1 cellular context compared by ENCODE assay signal in genomic region chr12:71756054-71756675, GRCh38.
TF ChIP-seq lines count a peak whose summit lies in the region.

No MANE protein-coding gene starts in this region.

TF ChIP-seq in GM23338, 12 proteins besides CTCF, POLR2A, EP300 and RAD21 (continued from another document):
- TF ChIP-seq, protein P1, sequence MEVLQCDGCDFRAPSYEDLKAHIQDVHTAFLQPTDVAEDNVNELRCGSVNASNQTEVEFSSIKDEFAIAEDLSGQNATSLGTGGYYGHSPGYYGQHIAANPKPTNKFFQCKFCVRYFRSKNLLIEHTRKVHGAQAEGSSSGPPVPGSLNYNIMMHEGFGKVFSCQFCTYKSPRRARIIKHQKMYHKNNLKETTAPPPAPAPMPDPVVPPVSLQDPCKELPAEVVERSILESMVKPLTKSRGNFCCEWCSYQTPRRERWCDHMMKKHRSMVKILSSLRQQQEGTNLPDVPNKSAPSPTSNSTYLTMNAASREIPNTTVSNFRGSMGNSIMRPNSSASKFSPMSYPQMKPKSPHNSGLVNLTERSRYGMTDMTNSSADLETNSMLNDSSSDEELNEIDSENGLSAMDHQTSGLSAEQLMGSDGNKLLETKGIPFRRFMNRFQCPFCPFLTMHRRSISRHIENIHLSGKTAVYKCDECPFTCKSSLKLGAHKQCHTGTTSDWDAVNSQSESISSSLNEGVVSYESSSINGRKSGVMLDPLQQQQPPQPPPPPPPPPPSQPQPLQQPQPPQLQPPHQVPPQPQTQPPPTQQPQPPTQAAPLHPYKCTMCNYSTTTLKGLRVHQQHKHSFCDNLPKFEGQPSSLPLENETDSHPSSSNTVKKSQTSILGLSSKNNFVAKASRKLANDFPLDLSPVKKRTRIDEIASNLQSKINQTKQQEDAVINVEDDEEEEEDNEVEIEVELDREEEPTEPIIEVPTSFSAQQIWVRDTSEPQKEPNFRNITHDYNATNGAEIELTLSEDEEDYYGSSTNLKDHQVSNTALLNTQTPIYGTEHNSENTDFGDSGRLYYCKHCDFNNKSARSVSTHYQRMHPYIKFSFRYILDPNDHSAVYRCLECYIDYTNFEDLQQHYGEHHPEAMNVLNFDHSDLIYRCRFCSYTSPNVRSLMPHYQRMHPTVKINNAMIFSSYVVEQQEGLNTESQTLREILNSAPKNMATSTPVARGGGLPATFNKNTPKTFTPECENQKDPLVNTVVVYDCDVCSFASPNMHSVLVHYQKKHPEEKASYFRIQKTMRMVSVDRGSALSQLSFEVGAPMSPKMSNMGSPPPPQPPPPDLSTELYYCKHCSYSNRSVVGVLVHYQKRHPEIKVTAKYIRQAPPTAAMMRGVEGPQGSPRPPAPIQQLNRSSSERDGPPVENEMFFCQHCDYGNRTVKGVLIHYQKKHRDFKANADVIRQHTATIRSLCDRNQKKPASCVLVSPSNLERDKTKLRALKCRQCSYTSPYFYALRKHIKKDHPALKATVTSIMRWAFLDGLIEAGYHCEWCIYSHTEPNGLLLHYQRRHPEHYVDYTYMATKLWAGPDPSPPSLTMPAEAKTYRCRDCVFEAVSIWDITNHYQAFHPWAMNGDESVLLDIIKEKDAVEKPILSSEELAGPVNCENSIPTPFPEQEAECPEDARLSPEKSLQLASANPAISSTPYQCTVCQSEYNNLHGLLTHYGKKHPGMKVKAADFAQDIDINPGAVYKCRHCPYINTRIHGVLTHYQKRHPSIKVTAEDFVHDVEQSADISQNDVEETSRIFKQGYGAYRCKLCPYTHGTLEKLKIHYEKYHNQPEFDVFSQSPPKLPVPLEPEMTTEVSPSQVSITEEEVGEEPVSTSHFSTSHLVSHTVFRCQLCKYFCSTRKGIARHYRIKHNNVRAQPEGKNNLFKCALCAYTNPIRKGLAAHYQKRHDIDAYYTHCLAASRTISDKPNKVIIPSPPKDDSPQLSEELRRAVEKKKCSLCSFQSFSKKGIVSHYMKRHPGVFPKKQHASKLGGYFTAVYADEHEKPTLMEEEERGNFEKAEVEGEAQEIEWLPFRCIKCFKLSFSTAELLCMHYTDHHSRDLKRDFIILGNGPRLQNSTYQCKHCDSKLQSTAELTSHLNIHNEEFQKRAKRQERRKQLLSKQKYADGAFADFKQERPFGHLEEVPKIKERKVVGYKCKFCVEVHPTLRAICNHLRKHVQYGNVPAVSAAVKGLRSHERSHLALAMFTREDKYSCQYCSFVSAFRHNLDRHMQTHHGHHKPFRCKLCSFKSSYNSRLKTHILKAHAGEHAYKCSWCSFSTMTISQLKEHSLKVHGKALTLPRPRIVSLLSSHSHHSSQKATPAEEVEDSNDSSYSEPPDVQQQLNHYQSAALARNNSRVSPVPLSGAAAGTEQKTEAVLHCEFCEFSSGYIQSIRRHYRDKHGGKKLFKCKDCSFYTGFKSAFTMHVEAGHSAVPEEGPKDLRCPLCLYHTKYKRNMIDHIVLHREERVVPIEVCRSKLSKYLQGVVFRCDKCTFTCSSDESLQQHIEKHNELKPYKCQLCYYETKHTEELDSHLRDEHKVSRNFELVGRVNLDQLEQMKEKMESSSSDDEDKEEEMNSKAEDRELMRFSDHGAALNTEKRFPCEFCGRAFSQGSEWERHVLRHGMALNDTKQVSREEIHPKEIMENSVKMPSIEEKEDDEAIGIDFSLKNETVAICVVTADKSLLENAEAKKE (CRISPR knock-in tag; IDR thresholded peaks at IDR 0.05) = no peak
- no peak for TF ChIP-seq POLR2AphosphoS5 (IDR thresholded peaks at IDR 0.05; ENCODE audit: low read depth)
- no peak for TF ChIP-seq CREB1 (CRISPR knock-in tag; IDR thresholded peaks at IDR 0.05; ENCODE audit: low read depth)
